Comparison of ENCODE assay signal across 11 cellular contexts in genomic region chr1:167717351-167717750, GRCh38. TPM values are rescaled to one million over a fixed set of nuclear protein-coding genes. Genes with fewer than 3 reads are reported as not detected.
DNase-seq lines count a peak whose midpoint lies in the region; ATAC-seq lines count a peak whose summit lies in the region.
"Had no signal": no experiment of that assay in that cellular context is flagged by ENCODE, and none has a peak within 500 bp of the region (broad histone marks: within the 10 kb centered on the region; RNA-seq: fewer than 3 reads in every experiment).

No MANE protein-coding gene starts in this region.

- CTCF ChIA-PET in CD8-positive, alpha-beta memory T cell (lab: Charles Lee): interaction anchor here (1.0 kb wide), 1 partner anchor 219 kb away, joined by 3 read pairs; the partner anchor contains the start of gene DCAF6

- DNase-seq in CD8-positive, alpha-beta memory T cell: no peak
- no peak for DNase-seq in Karpas-422
- peak; percentile 39 for DNase-seq in amniotic epithelial cell (ENCODE audit: low read depth)
- DNase-seq in natural killer cell treated with Interleukin-12 subunit alpha and Interleukin-12 subunit beta and Interleukin-15 and Interleukin-18, amount 100 ng/mL, for 72 hours (ENCODE audit: low spot score): no peak
- DNase-seq in NCI-H2196 (lab: John Stamatoyannopoulos, UW; ENCODE audit: unreplicated experiment): no peak
- DNase-seq: activated CD4-positive, alpha-beta T cell treated with anti-CD3 and anti-CD28 coated beads, Interleukin-2, amount 50 U/mL, for 1 hour; NCI-H1694 treated with DMSO at 0.1 percent for 48 hours; substantia nigra had no signal

- H3K27me3 ChIP-seq in CD8-positive, alpha-beta memory T cell (ENCODE audit: insufficient read depth, low read length, poor library complexity, severe bottlenecking): no peaks in the 10 kb centered on the region
- no peaks in the 10 kb centered on the region for H3K27me3 ChIP-seq in Karpas-422 (ENCODE audit: low read length)
- H3K27me3 ChIP-seq: SJSA1 had no signal

- no peak overlapping the region for H3K27ac ChIP-seq in CD8-positive, alpha-beta memory T cell (ENCODE audit: low read depth, low read length)
- no peak overlapping the region for H3K27ac ChIP-seq in Karpas-422 (ENCODE audit: low read length)
- H3K27ac ChIP-seq: SJSA1 had no signal

- no peaks in the 10 kb centered on the region for H3K79me2 ChIP-seq in Karpas-422 (ENCODE audit: low read length)

- no peak overlapping the region for H2AFZ ChIP-seq in Karpas-422 (ENCODE audit: low read length)

- H3K9me2 ChIP-seq in Karpas-422 (replicated peaks; ENCODE audit: insufficient read depth, low read length): no peaks in the 10 kb centered on the region

- H3K9me3 Mint-ChIP-seq in CD8-positive, alpha-beta memory T cell: peaks cover 0 to 7% (median 3%) of the 10 kb centered on the region in 5 donors
- no peaks in the 10 kb centered on the region for H3K9me3 Mint-ChIP-seq in natural killer cell treated with Interleukin-12 subunit alpha and Interleukin-12 subunit beta and Interleukin-15 and Interleukin-18, amount 100 ng/mL, for 72 hours

- peak overlapping the region; percentile 57 for H3K4me2 ChIP-seq in Karpas-422 (ENCODE audit: low read depth, low read length, poor library complexity, severe bottlenecking)

- POLR2A ChIA-PET in CD8-positive, alpha-beta memory T cell (lab: Charles Lee): no interaction called here

- no peak overlapping the region for H3K4me3 ChIP-seq in CD8-positive, alpha-beta memory T cell (ENCODE audit: low read length)
- no peak overlapping the region for H3K4me3 ChIP-seq in Karpas-422 (ENCODE audit: low read length)
- H3K4me3 ChIP-seq: SJSA1 had no signal

- H3K4me1 ChIP-seq in CD8-positive, alpha-beta memory T cell (ENCODE audit: insufficient read depth, low read length): peaks cover 33% of the 10 kb centered on the region
- peaks cover 56% of the 10 kb centered on the region for H3K4me1 ChIP-seq in Karpas-422 (ENCODE audit: low read length)

- peak overlapping the region in 5 of 8 donors; percentile 43 to 90 (median 54) for H3K27ac Mint-ChIP-seq in CD8-positive, alpha-beta memory T cell
- peak overlapping the region; percentile 42 to 87 for H3K27ac Mint-ChIP-seq in natural killer cell treated with Interleukin-12 subunit alpha and Interleukin-12 subunit beta and Interleukin-15 and Interleukin-18, amount 100 ng/mL, for 72 hours

- peaks cover 0 to 14% of the 10 kb centered on the region in 2 donors for H3K27me3 Mint-ChIP-seq in CD8-positive, alpha-beta memory T cell
- peaks cover 0 to 9% of the 10 kb centered on the region in 2 donors for H3K27me3 Mint-ChIP-seq in natural killer cell treated with Interleukin-12 subunit alpha and Interleukin-12 subunit beta and Interleukin-15 and Interleukin-18, amount 100 ng/mL, for 72 hours

- no peak for ATAC-seq in natural killer cell treated with Interleukin-12 subunit alpha and Interleukin-12 subunit beta and Interleukin-15 and Interleukin-18, amount 100 ng/mL, for 72 hours
- ATAC-seq in HG02623 (IDR thresholded peaks at IDR 0.05; ENCODE audit: unreplicated experiment) (no peak), GM18909 (IDR thresholded peaks at IDR 0.05; ENCODE audit: poor library complexity, unreplicated experiment) (no peak)

- H3K9ac ChIP-seq in Karpas-422 (ENCODE audit: low read length): no peak overlapping the region

- no peaks in the 10 kb centered on the region for H3K9me3 ChIP-seq in CD8-positive, alpha-beta memory T cell (ENCODE audit: low read length)
- no peaks in the 10 kb centered on the region for H3K9me3 ChIP-seq in Karpas-422 (ENCODE audit: low read length)
- H3K9me3 ChIP-seq: SJSA1 had no signal

- H3K36me3 ChIP-seq in CD8-positive, alpha-beta memory T cell (ENCODE audit: insufficient read depth, low read length): no peaks in the 10 kb centered on the region
- H3K36me3 ChIP-seq in Karpas-422 (ENCODE audit: insufficient read depth, low read length): no peaks in the 10 kb centered on the region

- H3K4me3 Mint-ChIP-seq in CD8-positive, alpha-beta memory T cell: peak overlapping the region; percentile 58 to 96 (median 87)
- peak overlapping the region; percentile 96 for H3K4me3 Mint-ChIP-seq in natural killer cell treated with Interleukin-12 subunit alpha and Interleukin-12 subunit beta and Interleukin-15 and Interleukin-18, amount 100 ng/mL, for 72 hours

- H3K4me1 Mint-ChIP-seq in CD8-positive, alpha-beta memory T cell: peaks cover 29 to 60% (median 45%) of the 10 kb centered on the region in 3 donors
- peaks cover 44 to 47% of the 10 kb centered on the region in 2 donors for H3K4me1 Mint-ChIP-seq in natural killer cell treated with Interleukin-12 subunit alpha and Interleukin-12 subunit beta and Interleukin-15 and Interleukin-18, amount 100 ng/mL, for 72 hours (ENCODE audit: low read depth in 2 of 2)

- H4K20me1 ChIP-seq in Karpas-422 (ENCODE audit: insufficient read depth, low read depth, low read length): no peaks in the 10 kb centered on the region

- peaks cover 0 to 16% (median 0%) of the 10 kb centered on the region in 3 donors for H3K36me3 Mint-ChIP-seq in CD8-positive, alpha-beta memory T cell
- no peaks in the 10 kb centered on the region for H3K36me3 Mint-ChIP-seq in natural killer cell treated with Interleukin-12 subunit alpha and Interleukin-12 subunit beta and Interleukin-15 and Interleukin-18, amount 100 ng/mL, for 72 hours

RNA-seq across cellular contexts. Expression of gene MPZL1, which starts 4.4 kb away (rescaled TPM):
- total RNA-seq in CD8-positive, alpha-beta memory T cell: 10 to 100 TPM; 15.6 to 17.9 TPM
- 8.2 TPM for polyA plus RNA-seq in CD8-positive, alpha-beta memory T cell
- 13.5 and 24.9 TPM in 2 replicates for total RNA-seq in Karpas-422 (2014; rRNA removed; shearing (Covaris generic); ENCODE audit: low replicate concordance)
- 10 to 100 TPM; 15.3 to 25.6 TPM for total RNA-seq in natural killer cell treated with Interleukin-12 subunit alpha and Interleukin-12 subunit beta and Interleukin-15 and Interleukin-18, amount 100 ng/mL, for 72 hours
